Comparison of ENCODE assay signal across 21 cellular contexts in genomic region chr15:38050988-38051387, GRCh38.
A peak's percentile ranks its signal among the peaks of the same experiment; 100 is the strongest.
DNase-seq lines count a peak whose midpoint lies in the region; ATAC-seq and TF ChIP-seq lines count a peak whose summit lies in the region.
"Had no signal": no experiment of that assay in that cellular context is flagged by ENCODE, and none has a peak within 500 bp of the region (broad histone marks: within the 10 kb centered on the region; RNA-seq: fewer than 3 reads in every experiment).

No MANE protein-coding gene starts in this region.

- H3K36me3 Mint-ChIP-seq in activated T-cell treated with anti-CD3 and anti-CD28 coated beads, Interleukin-2, amount 50 U/mL, for 72 hours (ENCODE audit: insufficient read depth in 2 of 2) = no peaks in the 10 kb centered on the region
- H3K36me3 Mint-ChIP-seq in activated T-cell treated with anti-CD3 and anti-CD28 coated beads, Interleukin-2, amount 50 U/mL, for 4 hours (ENCODE audit: insufficient read depth) = no peaks in the 10 kb centered on the region
- H3K36me3 Mint-ChIP-seq in chondrocyte (ENCODE audit: low read depth) (no peaks in the 10 kb centered on the region), nephron (ENCODE audit: low read depth) (no peaks in the 10 kb centered on the region)
- H3K36me3 Mint-ChIP-seq: activated naive CD8-positive, alpha-beta T cell; type B pancreatic cell; WTC11 had no signal

- ATAC-seq in activated T-cell treated with anti-CD3 and anti-CD28 coated beads, Interleukin-2, amount 50 U/mL, for 72 hours (replicated peaks in 1 of 2) = peak in 1 of 2 donors; percentile 5
- no peak for ATAC-seq in activated T-cell treated with anti-CD3 and anti-CD28 coated beads, Interleukin-2, amount 50 U/mL, for 4 hours
- ATAC-seq in upper lobe of left lung (ENCODE audit: low FRiP score in 2 of 2) (peak in 1 of 2 donors; percentile 63), GM18498 (IDR thresholded peaks at IDR 0.05; ENCODE audit: unreplicated experiment) (no peak), HG02870 (IDR thresholded peaks at IDR 0.05; ENCODE audit: unreplicated experiment) (no peak)
- ATAC-seq: heart left ventricle, HepG2, WTC11 had no signal

- TF ChIP-seq CTCF in chondrocyte (IDR thresholded peaks at IDR 0.05) (no peak), nephron (IDR thresholded peaks at IDR 0.05; ENCODE audit: unreplicated experiment in 3 of 3) (no peak), upper lobe of left lung (IDR thresholded peaks at IDR 0.05) (no peak)

- no peak for TF ChIP-seq POLR2A in upper lobe of left lung (IDR thresholded peaks at IDR 0.05)

- no peak for DNase-seq in activated T-cell treated with anti-CD3 and anti-CD28 coated beads, Interleukin-2, amount 50 U/mL, for 72 hours
- no peak for DNase-seq in activated T-cell treated with anti-CD3 and anti-CD28 coated beads, Interleukin-2, amount 50 U/mL, for 4 hours
- no peak for DNase-seq in chondrocyte (ENCODE audit: low spot score)
- no peak for DNase-seq in upper lobe of left lung
- no peak for DNase-seq in posterior vena cava (ENCODE audit: low spot score)
- DNase-seq: heart left ventricle, NCI-H1092 treated with DMSO at 0.1 percent for 48 hours, NCI-H187 treated with DMSO at 0.1 percent for 48 hours, NCI-H69, Right ventricle myocardium superior, sigmoid colon, SW 1271 had no signal

- peak overlapping the region in 1 of 2 donors; percentile 21 for H3K4me3 Mint-ChIP-seq in activated T-cell treated with anti-CD3 and anti-CD28 coated beads, Interleukin-2, amount 50 U/mL, for 72 hours
- H3K4me3 Mint-ChIP-seq in activated T-cell treated with anti-CD3 and anti-CD28 coated beads, Interleukin-2, amount 50 U/mL, for 4 hours = no peak overlapping the region
- H3K4me3 Mint-ChIP-seq in chondrocyte (ENCODE audit: unreplicated experiment) = no peak overlapping the region
- no peak overlapping the region for H3K4me3 Mint-ChIP-seq in nephron
- H3K4me3 Mint-ChIP-seq: activated naive CD8-positive, alpha-beta T cell; B cell; type B pancreatic cell; WTC11 had no signal

- H3K4me1 Mint-ChIP-seq in activated T-cell treated with anti-CD3 and anti-CD28 coated beads, Interleukin-2, amount 50 U/mL, for 72 hours (ENCODE audit: low read depth) = no peaks in the 10 kb centered on the region
- no peaks in the 10 kb centered on the region for H3K4me1 Mint-ChIP-seq in activated T-cell treated with anti-CD3 and anti-CD28 coated beads, Interleukin-2, amount 50 U/mL, for 4 hours (ENCODE audit: low read depth)
- H3K4me1 Mint-ChIP-seq in chondrocyte (ENCODE audit: low read depth) = peaks cover 43% of the 10 kb centered on the region
- peaks cover 28% of the 10 kb centered on the region for H3K4me1 Mint-ChIP-seq in nephron
- H3K4me1 Mint-ChIP-seq: B cell had no signal

- peaks cover 0 to 3% of the 10 kb centered on the region in 2 donors for H3K9me3 Mint-ChIP-seq in activated T-cell treated with anti-CD3 and anti-CD28 coated beads, Interleukin-2, amount 50 U/mL, for 72 hours
- no peaks in the 10 kb centered on the region for H3K9me3 Mint-ChIP-seq in activated T-cell treated with anti-CD3 and anti-CD28 coated beads, Interleukin-2, amount 50 U/mL, for 4 hours
- H3K9me3 Mint-ChIP-seq in chondrocyte (ENCODE audit: low read depth) (no peaks in the 10 kb centered on the region), nephron (no peaks in the 10 kb centered on the region)

- H3K9me3 ChIP-seq in upper lobe of left lung = no peaks in the 10 kb centered on the region
- H3K9me3 ChIP-seq: heart left ventricle, prostate gland, sigmoid colon had no signal

- no peak overlapping the region for H3K4me3 ChIP-seq in upper lobe of left lung
- H3K4me3 ChIP-seq: heart left ventricle, prostate gland, sigmoid colon had no signal

- H3K36me3 ChIP-seq in upper lobe of left lung = no peaks in the 10 kb centered on the region
- H3K36me3 ChIP-seq: heart left ventricle, prostate gland, sigmoid colon had no signal

- H3K27me3 ChIP-seq in upper lobe of left lung = no peaks in the 10 kb centered on the region
- H3K27me3 ChIP-seq: heart left ventricle, sigmoid colon had no signal

- H3K4me1 ChIP-seq in upper lobe of left lung = no peaks in the 10 kb centered on the region
- H3K4me1 ChIP-seq: prostate gland, sigmoid colon had no signal

- H3K27ac Mint-ChIP-seq in activated T-cell treated with anti-CD3 and anti-CD28 coated beads, Interleukin-2, amount 50 U/mL, for 72 hours = peak overlapping the region; percentile 16
- H3K27ac Mint-ChIP-seq in chondrocyte (ENCODE audit: unreplicated experiment) = peak overlapping the region; percentile 14
- peak overlapping the region; percentile 43 to 73 (median 51) for H3K27ac Mint-ChIP-seq in nephron
- H3K27ac Mint-ChIP-seq: activated naive CD8-positive, alpha-beta T cell; B cell; type B pancreatic cell; WTC11 had no signal

- peaks cover 16% of the 10 kb centered on the region for H3K27me3 Mint-ChIP-seq in activated T-cell treated with anti-CD3 and anti-CD28 coated beads, Interleukin-2, amount 50 U/mL, for 72 hours (ENCODE audit: low read depth)
- no peaks in the 10 kb centered on the region for H3K27me3 Mint-ChIP-seq in activated T-cell treated with anti-CD3 and anti-CD28 coated beads, Interleukin-2, amount 50 U/mL, for 4 hours (ENCODE audit: low read depth)
- H3K27me3 Mint-ChIP-seq in chondrocyte (ENCODE audit: low read depth) (no peaks in the 10 kb centered on the region), nephron (ENCODE audit: low read depth) (peaks cover under 1% of the 10 kb centered on the region)
- H3K27me3 Mint-ChIP-seq: activated naive CD8-positive, alpha-beta T cell; B cell; type B pancreatic cell had no signal

- TF ChIP-seq EP300 in upper lobe of left lung (IDR thresholded peaks at IDR 0.05) = no peak

- H3K27ac ChIP-seq in upper lobe of left lung = peak overlapping the region in 3 of 4 donors; percentile 16 to 62 (median 36)
- H3K27ac ChIP-seq: prostate gland had no signal

- intact Hi-C loops in posterior vena cava (cut with DNase I) = loop anchor here in 1 of 2 donors (1.0 kb wide), 1 partner anchor 19 kb away; no protein-coding TSS in a partner anchor
